1 cellular context compared by ENCODE assay signal in genomic region chr17:82200743-82201497, GRCh38.
TF ChIP-seq lines count a peak whose summit lies in the region.

No MANE protein-coding gene starts in this region.

TF ChIP-seq in K562, 482 proteins besides CTCF, POLR2A, EP300 and RAD21 (continued from another document):
- TF ChIP-seq NR0B1 (IDR thresholded peaks at IDR 0.05; ENCODE audit: partially characterized antibody) (no peak), NFIC (IDR thresholded peaks at IDR 0.05) (no peak), PKNOX1 (IDR thresholded peaks at IDR 0.05) (peak; percentile 30), NCOA6 (IDR thresholded peaks at IDR 0.05) (no peak; the same call in 1 of the 2 replicates), ZNF518B (CRISPR knock-in tag; IDR thresholded peaks at IDR 0.05) (no peak), PPARD (CRISPR knock-in tag; IDR thresholded peaks at IDR 0.05) (no peak), NR3C1 (CRISPR knock-in tag; IDR thresholded peaks at IDR 0.05) (no peak), RUNX1 (IDR thresholded peaks at IDR 0.05; ENCODE audit: low read depth) (no peak), ZNF274 (IDR thresholded peaks at IDR 0.05; ENCODE audit: borderline replicate concordance, low read depth, low read length) (no peak), HDAC2 (IDR thresholded peaks at IDR 0.05) (peak; percentile 42; the same call in 1 of the 2 replicates), U2AF1 (optimal IDR thresholded peaks at IDR 0.05; ENCODE audit: low read depth, low read length) (no peak), ERF (CRISPR knock-in tag; IDR thresholded peaks at IDR 0.05) (no peak), YBX1 (IDR thresholded peaks at IDR 0.05) (no peak), PTRF (tag; IDR thresholded peaks at IDR 0.05) (no peak), POLR2B (IDR thresholded peaks at IDR 0.05; ENCODE audit: low read depth, partially characterized antibody) (peak; percentile 15), KDM1A (IDR thresholded peaks at IDR 0.05) (peak in 1 of 2 experiments; percentile 62; a peak in 1 of 4 replicates), SIRT6 (IDR thresholded peaks at IDR 0.05; ENCODE audit: low read depth, low read length) (no peak), ARID1B (IDR thresholded peaks at IDR 0.05) (peak; percentile 80), COPS2 (conservative IDR thresholded peaks at IDR 0.05) (no peak), HDAC1 (IDR thresholded peaks at IDR 0.05) (no peak; a peak in 1 of 4 replicates), DIDO1 (tag; IDR thresholded peaks at IDR 0.05; ENCODE audit: low read depth) (no peak), NKRF (IDR thresholded peaks at IDR 0.05; ENCODE audit: borderline replicate concordance) (no peak; the same call in 1 of the 2 replicates), PRPF4 (IDR thresholded peaks at IDR 0.05; ENCODE audit: insufficient read depth, low read depth, low read length, poor library complexity, severe bottlenecking) (no peak), ZNF384 (IDR thresholded peaks at IDR 0.05; ENCODE audit: low read depth, low read length) (no peak), ETV6 (IDR thresholded peaks at IDR 0.05; ENCODE audit: borderline replicate concordance in 1 of 2, low read depth in 2 of 2, low read length in 1 of 2) (0 out of 4 replicates have a peak, but pooled peaks of 1 of the 2 experiments have one; percentile 18), ETV6 (CRISPR knock-in tag; IDR thresholded peaks at IDR 0.05; ENCODE audit: borderline replicate concordance) (no peak), HNRNPL (IDR thresholded peaks at IDR 0.05; ENCODE audit: low read depth, low read length) (no peak), SMAD4 (CRISPR knock-in tag; conservative IDR thresholded peaks at IDR 0.05) (peak; percentile 69), THRB (CRISPR knock-in tag; conservative IDR thresholded peaks at IDR 0.05) (no peak), ZBTB1 (CRISPR knock-in tag; IDR thresholded peaks at IDR 0.05; ENCODE audit: borderline replicate concordance, low read depth) (no peak), BRCA1 (IDR thresholded peaks at IDR 0.05) (no peak), BRCA1 (CRISPR knock-in tag; IDR thresholded peaks at IDR 0.05) (no peak), ZBED1 (IDR thresholded peaks at IDR 0.05) (no peak), DNMT1 (IDR thresholded peaks at IDR 0.05) (no peak), PHTF2 (CRISPR knock-in tag; IDR thresholded peaks at IDR 0.05) (no peak), PYGO2 (tag; IDR thresholded peaks at IDR 0.05) (0 out of 2 replicates have a peak, but pooled peaks have one; percentile 44), DACH1 (IDR thresholded peaks at IDR 0.05; ENCODE audit: partially characterized antibody) (no peak), NFRKB (IDR thresholded peaks at IDR 0.05; ENCODE audit: low read depth) (no peak), MCM7 (IDR thresholded peaks at IDR 0.05) (no peak), ZNF12 (CRISPR knock-in tag; IDR thresholded peaks at IDR 0.05) (no peak), ZNF395 (CRISPR knock-in tag; IDR thresholded peaks at IDR 0.05) (peak; percentile 67; the same call in 1 of the 2 replicates), ELF4 (CRISPR knock-in tag; IDR thresholded peaks at IDR 0.05) (no peak), ATF2 (CRISPR knock-in tag; IDR thresholded peaks at IDR 0.05) (no peak), ILF3 (IDR thresholded peaks at IDR 0.05; ENCODE audit: borderline replicate concordance) (no peak), SIX5 (IDR thresholded peaks at IDR 0.05; ENCODE audit: borderline replicate concordance in 1 of 2, insufficient read depth in 1 of 2, low read depth in 1 of 2, low read length in 2 of 2) (no peak), ZNF165 (CRISPR knock-in tag; IDR thresholded peaks at IDR 0.05; ENCODE audit: borderline replicate concordance) (no peak), MTF1 (CRISPR knock-in tag; IDR thresholded peaks at IDR 0.05; ENCODE audit: borderline replicate concordance) (no peak), RHOXF2B (CRISPR knock-in tag; conservative IDR thresholded peaks at IDR 0.05) (no peak), ZNF232 (CRISPR knock-in tag; IDR thresholded peaks at IDR 0.05) (no peak), CLOCK (CRISPR knock-in tag; IDR thresholded peaks at IDR 0.05; ENCODE audit: borderline replicate concordance) (no peak), EP400 (IDR thresholded peaks at IDR 0.05) (peak; percentile 81), ZNF584 (CRISPR knock-in tag; IDR thresholded peaks at IDR 0.05; ENCODE audit: low read depth) (no peak; the same call in 1 of the 2 replicates), GABPA (tag; conservative IDR thresholded peaks at IDR 0.05; ENCODE audit: low read depth) (peak; percentile 67), ZNF408 (CRISPR knock-in tag; IDR thresholded peaks at IDR 0.05; ENCODE audit: low read depth) (no peak), MAFG (tag; conservative IDR thresholded peaks at IDR 0.05) (no peak), KHSRP (IDR thresholded peaks at IDR 0.05) (no peak), ZNF146 (CRISPR knock-in tag; IDR thresholded peaks at IDR 0.05; ENCODE audit: unreplicated experiment) (no peak), ESRRA (IDR thresholded peaks at IDR 0.05; ENCODE audit: borderline replicate concordance, low read depth) (no peak), ZNF263 (CRISPR knock-in tag; IDR thresholded peaks at IDR 0.05; ENCODE audit: borderline replicate concordance) (no peak), POLR2AphosphoS5 (IDR thresholded peaks at IDR 0.05; ENCODE audit: control insufficient read depth, insufficient read depth, low read depth, low read length) (peak; percentile 61), TEAD4 (IDR thresholded peaks at IDR 0.05; ENCODE audit: low read length) (peak; percentile 53; the same call in 1 of the 2 replicates), TEAD4 (CRISPR knock-in tag; IDR thresholded peaks at IDR 0.05; ENCODE audit: borderline replicate concordance) (no peak), ASH1L (IDR thresholded peaks at IDR 0.05; ENCODE audit: borderline replicate concordance, low read depth, partially characterized antibody) (no peak), SMC3 (conservative IDR thresholded peaks at IDR 0.05; ENCODE audit: insufficient read depth, low read depth, low read length) (no peak), SAFB (IDR thresholded peaks at IDR 0.05; ENCODE audit: borderline replicate concordance, low read depth, low read length) (no peak), ZNF197 (CRISPR knock-in tag; IDR thresholded peaks at IDR 0.05; ENCODE audit: low read depth) (0 out of 2 replicates have a peak, but pooled peaks have one; percentile 22)
